ENCODE assay signal across 10 cellular contexts in the genomic region with DNA sequence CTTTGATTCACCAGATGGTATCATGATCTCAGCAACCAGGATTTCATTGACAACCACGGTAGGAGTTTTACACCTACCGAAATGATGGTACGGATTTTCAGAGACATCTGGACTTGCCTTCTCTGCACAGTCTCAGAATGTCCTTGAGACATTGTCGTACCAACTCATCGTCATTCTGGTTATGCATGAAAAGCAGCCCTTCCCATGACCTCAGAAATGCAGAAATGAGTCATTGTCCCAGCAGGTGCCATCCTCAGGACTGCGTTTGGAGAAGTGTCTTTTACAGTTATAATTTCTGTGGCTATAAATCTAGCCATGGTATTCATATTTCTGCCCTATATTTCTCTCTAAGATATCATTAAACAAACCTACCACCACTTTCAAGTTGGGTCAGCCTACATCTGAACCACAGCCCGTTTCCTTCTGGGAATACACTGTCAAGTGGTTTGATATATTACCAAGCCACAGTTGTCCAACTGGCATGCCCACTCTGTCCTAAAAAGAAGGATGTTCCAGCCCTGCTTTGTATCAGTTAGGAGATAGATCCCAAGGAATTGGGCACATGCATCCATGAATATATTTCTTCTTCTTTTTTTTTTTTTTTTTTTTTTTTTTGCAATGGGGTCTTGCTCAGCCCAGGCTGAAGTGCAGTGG. TPM values are rescaled to one million over a fixed set of nuclear protein-coding genes. Genes with fewer than 3 reads are reported as not detected.
DNase-seq lines count a peak whose midpoint lies in the region; ATAC-seq and TF ChIP-seq lines count a peak whose summit lies in the region.
"Had no signal": no experiment of that assay in that cellular context is flagged by ENCODE, and none has a peak within 500 bp of the region (broad histone marks: within the 10 kb centered on the region; RNA-seq: fewer than 3 reads in every experiment).

No MANE protein-coding gene starts in this region.

- DNase-seq in GDM1 (lab: John Stamatoyannopoulos, UW) = peak; percentile 10
- DNase-seq in GM20000 (ENCODE audit: low spot score) = peak; percentile 52
- peak; percentile 74 for DNase-seq in LHCN-M2 (ENCODE audit: low read depth)
- no peak for DNase-seq in T1000 (lab: John Stamatoyannopoulos, UW)
- DNase-seq in SKM-1 treated with dmso at 0.1 percent for 144 hours (lab: John Stamatoyannopoulos, UW; ENCODE audit: unreplicated experiment) = no peak
- no peak for DNase-seq in foreskin fibroblast
- DNase-seq: stimulated activated CD4-positive, alpha-beta T cell treated with anti-CD3 and anti-CD28 coated beads, Interleukin-4, amount 100 ng/mL, for 24 hours had no signal

- TF ChIP-seq CTCF in GM20000 (IDR thresholded peaks at IDR 0.05; ENCODE audit: extremely low read depth, missing control alignments) (no peak), foreskin fibroblast (IDR thresholded peaks at IDR 0.05; ENCODE audit: low read depth, low read length) (no peak)

- no peak overlapping the region for H3K4me3 ChIP-seq in foreskin fibroblast (ENCODE audit: low read depth in 1 of 2, low read length in 2 of 2)
- H3K4me3 ChIP-seq: cardiac muscle cell had no signal

- ATAC-seq in esophagus mucosa = peak; percentile 84
- ATAC-seq in GM19035 (IDR thresholded peaks at IDR 0.05; ENCODE audit: unreplicated experiment) = no peak

RNA-seq across cellular contexts. Expression of a gene that starts 7.5 kb away (rescaled TPM):
- total RNA-seq in LHCN-M2 (2014; rRNA removed) (4.7 and 6.6 TPM in 2 replicates), esophagus mucosa (1.3 TPM)
- polyA plus RNA-seq in LHCN-M2 (2012) = 6.4 TPM

RNA-seq across cellular contexts. Expression of a gene that starts 31.2 kb away (rescaled TPM):
- 218 and 254 TPM in 2 replicates for total RNA-seq in LHCN-M2 (2014; rRNA removed)
- polyA plus RNA-seq in LHCN-M2 (2012) = 559 TPM
- 222 TPM for total RNA-seq in esophagus mucosa

Comparison
In these comparisons a context has a peak if more than half of its experiments do, and no peak if none do; other contexts are left out.
1. DNase-seq: peak in GDM1 (single experiment), GM20000 (single experiment) and LHCN-M2 (single experiment); none in T1000 (single experiment), SKM-1 treated with dmso at 0.1 percent for 144 hours (single experiment) and foreskin fibroblast (0 of 2).